ENCODE assay signal across 1 cellular context in the genomic region with DNA sequence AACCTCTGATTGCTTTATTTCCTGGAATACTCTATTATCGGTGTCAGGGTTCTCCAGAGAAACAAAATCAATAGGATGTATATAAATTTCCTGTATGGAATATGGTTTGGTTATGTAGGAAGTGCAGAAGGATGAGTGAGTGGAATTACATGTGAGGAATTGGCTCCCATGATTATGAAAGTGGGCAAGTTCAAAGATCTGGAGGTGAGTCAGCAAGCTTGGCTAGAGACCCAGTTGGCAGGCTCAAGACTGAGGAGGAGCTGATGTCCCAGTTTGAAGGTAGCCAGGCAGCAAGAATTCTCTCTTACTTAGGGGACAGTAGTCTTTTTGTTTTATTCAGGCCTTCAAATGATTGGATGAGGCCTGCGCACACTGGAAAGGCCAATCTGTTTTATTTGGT.
TF ChIP-seq lines count a peak whose summit lies in the region.

No MANE protein-coding gene starts in this region.

TF ChIP-seq in A549, 52 proteins besides CTCF, POLR2A, EP300 and RAD21 (continued from another document):
- TF ChIP-seq, protein P1, sequence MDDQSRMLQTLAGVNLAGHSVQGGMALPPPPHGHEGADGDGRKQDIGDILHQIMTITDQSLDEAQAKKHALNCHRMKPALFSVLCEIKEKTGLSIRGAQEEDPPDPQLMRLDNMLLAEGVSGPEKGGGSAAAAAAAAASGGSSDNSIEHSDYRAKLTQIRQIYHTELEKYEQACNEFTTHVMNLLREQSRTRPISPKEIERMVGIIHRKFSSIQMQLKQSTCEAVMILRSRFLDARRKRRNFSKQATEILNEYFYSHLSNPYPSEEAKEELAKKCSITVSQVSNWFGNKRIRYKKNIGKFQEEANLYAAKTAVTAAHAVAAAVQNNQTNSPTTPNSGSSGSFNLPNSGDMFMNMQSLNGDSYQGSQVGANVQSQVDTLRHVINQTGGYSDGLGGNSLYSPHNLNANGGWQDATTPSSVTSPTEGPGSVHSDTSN (IDR thresholded peaks at IDR 0.05), result no peak
- TF ChIP-seq PHF8 (IDR thresholded peaks at IDR 0.05; ENCODE audit: borderline replicate concordance, low read depth) (no peak), CBX8 (IDR thresholded peaks at IDR 0.05) (no peak), JUNB (IDR thresholded peaks at IDR 0.05) (peak; percentile 52), SMC3 (IDR thresholded peaks at IDR 0.05) (0 out of 3 replicates have a peak, but pooled peaks have one; percentile 9), FOSL2 (IDR thresholded peaks at IDR 0.05) (peak; percentile 41), FOSL2 (CRISPR knock-in tag; IDR thresholded peaks at IDR 0.05) (peak; percentile 49; the same call in 1 of the 2 replicates)
- TF ChIP-seq, protein P2, sequence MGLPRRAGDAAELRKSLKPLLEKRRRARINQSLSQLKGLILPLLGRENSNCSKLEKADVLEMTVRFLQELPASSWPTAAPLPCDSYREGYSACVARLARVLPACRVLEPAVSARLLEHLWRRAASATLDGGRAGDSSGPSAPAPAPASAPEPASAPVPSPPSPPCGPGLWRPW (IDR thresholded peaks at IDR 0.05), result no peak
